ENCODE assay signal across 26 cellular contexts in genomic region chr13:50153888-50154287, GRCh38.
"Had no signal": no experiment of that assay in that cellular context is flagged by ENCODE, and none has a peak within 500 bp of the region (broad histone marks: within the 10 kb centered on the region; RNA-seq: fewer than 3 reads in every experiment).

No MANE protein-coding gene starts in this region.

- H3K9me3 Mint-ChIP-seq: activated naive CD4-positive, alpha-beta T cell treated with anti-CD3 and anti-CD28 coated beads, Interleukin-2, amount 10 ng/mL, durations not matched to agents 7 days and 5 days; activated naive CD8-positive, alpha-beta T cell treated with anti-CD3 and anti-CD28 coated beads, Interleukin-2, amount 10 ng/mL, durations not matched to agents 7 days and 5 days; immature natural killer cell; natural killer cell; neural progenitor cell; type B pancreatic cell had no signal

- H3K4me3 Mint-ChIP-seq: activated naive CD4-positive, alpha-beta T cell treated with anti-CD3 and anti-CD28 coated beads, Interleukin-2, amount 10 ng/mL, durations not matched to agents 7 days and 5 days; activated naive CD8-positive, alpha-beta T cell treated with anti-CD3 and anti-CD28 coated beads, Interleukin-2, amount 10 ng/mL, durations not matched to agents 7 days and 5 days; immature natural killer cell; natural killer cell; neural progenitor cell; type B pancreatic cell had no signal

- H3K27ac ChIP-seq: heart left ventricle, lower lobe of right lung, neural progenitor cell, thoracic aorta, uterus, WERI-Rb-1 had no signal

- DNase-seq: activated CD4-positive, alpha-beta T cell treated with anti-CD3 and anti-CD28 coated beads for 48 hours; activated CD4-positive, alpha-beta T cell treated with anti-CD3 and anti-CD28 coated beads, Interleukin-2, amount 50 U/mL, for 48 hours; activated CD8-positive, alpha-beta memory T cell treated with anti-CD3 and anti-CD28 coated beads for 24 hours; activated effector memory CD4-positive, alpha-beta T cell treated with anti-CD3 and anti-CD28 coated beads, Interleukin-2, amount 50 U/mL, for 16 hours; activated naive CD4-positive, alpha-beta T cell treated with anti-CD3 and anti-CD28 coated beads, Interleukin-2, amount 10 ng/mL, durations not matched to agents 7 days and 5 days; activated naive CD8-positive, alpha-beta T cell treated with anti-CD3 and anti-CD28 coated beads, Interleukin-2, amount 10 ng/mL, durations not matched to agents 7 days and 5 days; amniotic stem cell; caudate nucleus; cortex of kidney; foreskin fibroblast; heart left ventricle; immature natural killer cell; lower lobe of right lung; mesendoderm; natural killer cell; occipital lobe; posterior cingulate gyrus; right cardiac atrium; spleen; stimulated activated naive CD8-positive, alpha-beta T cell treated with anti-CD3 and anti-CD28 coated beads, Interleukin-15, Interleukin-2, amounts not matched to agents 100 U/mL and 50 U/mL, for 24 hours; T-helper 9 cell; uterus; WERI-Rb-1 had no signal

- H3K27me3 ChIP-seq: heart left ventricle, neural progenitor cell, spleen, uterus had no signal

- H3K9me3 ChIP-seq: heart left ventricle, lower lobe of right lung, spleen, thoracic aorta, uterus had no signal

- H3K27me3 Mint-ChIP-seq: type B pancreatic cell had no signal

- H3K4me1 ChIP-seq: uterus had no signal

- H3K9ac ChIP-seq: neural progenitor cell had no signal

- H3K4me2 ChIP-seq: neural progenitor cell had no signal

- H3K27ac Mint-ChIP-seq: activated naive CD8-positive, alpha-beta T cell treated with anti-CD3 and anti-CD28 coated beads, Interleukin-2, amount 10 ng/mL, durations not matched to agents 7 days and 5 days; immature natural killer cell; natural killer cell; neural progenitor cell; type B pancreatic cell had no signal

- H3K36me3 ChIP-seq: heart left ventricle, lower lobe of right lung, neural progenitor cell, spleen, thoracic aorta, uterus, WERI-Rb-1 had no signal

- H3K4me3 ChIP-seq: heart left ventricle, lower lobe of right lung, neural progenitor cell, thoracic aorta, uterus had no signal

- H3K36me3 Mint-ChIP-seq: activated naive CD4-positive, alpha-beta T cell treated with anti-CD3 and anti-CD28 coated beads, Interleukin-2, amount 10 ng/mL, durations not matched to agents 7 days and 5 days; activated naive CD8-positive, alpha-beta T cell treated with anti-CD3 and anti-CD28 coated beads, Interleukin-2, amount 10 ng/mL, durations not matched to agents 7 days and 5 days; immature natural killer cell; natural killer cell; neural progenitor cell; type B pancreatic cell had no signal

- H2AFZ ChIP-seq: neural progenitor cell had no signal
